In genomic region chr2:6957031-6957714, GRCh38 we compare ENCODE assay signal across 25 cellular contexts. TPM values are rescaled to one million over a fixed set of nuclear protein-coding genes. Genes with fewer than 3 reads are reported as not detected.
A peak's percentile ranks its signal among the peaks of the same experiment; 100 is the strongest.
DNase-seq lines count a peak whose midpoint lies in the region; ATAC-seq and TF ChIP-seq lines count a peak whose summit lies in the region.
"Had no signal": no experiment of that assay in that cellular context is flagged by ENCODE, and none has a peak within 500 bp of the region (broad histone marks: within the 10 kb centered on the region; RNA-seq: fewer than 3 reads in every experiment).

No MANE protein-coding gene starts in this region.

- no peak for TF ChIP-seq EP300 in sigmoid colon (IDR thresholded peaks at IDR 0.05)

- H3K27ac Mint-ChIP-seq in activated CD4-positive, alpha-beta T cell treated with anti-CD3 and anti-CD28 coated beads, Interleukin-2, amount 10 ng/mL, durations not matched to agents 24 days and 14 days: no peak overlapping the region
- H3K27ac Mint-ChIP-seq: activated CD4-positive, alpha-beta T cell treated with anti-CD3 and anti-CD28 coated beads for 36 hours; stimulated activated memory B cell treated with anti-CD40 and anti-IgM and Interleukin-4, amounts not matched to agents 10 μg/mL and 1 μg/mL and 100 μg/mL, for 72 hours; T-helper 2 cell treated with Interferon-gamma antibody and Interleukin-4, amounts not matched to agents 5 μg/mL and 100 μg/mL, for 36 hours had no signal

- peaks cover 18% of the 10 kb centered on the region for H3K36me3 Mint-ChIP-seq in activated CD4-positive, alpha-beta T cell treated with anti-CD3 and anti-CD28 coated beads, Interleukin-2, amount 10 ng/mL, durations not matched to agents 24 days and 14 days (ENCODE audit: low read depth)
- H3K36me3 Mint-ChIP-seq: stimulated activated memory B cell treated with anti-CD40 and anti-IgM and Interleukin-4, amounts not matched to agents 10 μg/mL and 1 μg/mL and 100 μg/mL, for 72 hours had no signal

- no peak overlapping the region for H3K4me3 ChIP-seq in left lung
- no peak overlapping the region for H3K4me3 ChIP-seq in gastrocnemius medialis
- H3K4me3 ChIP-seq in sigmoid colon: no peak overlapping the region
- H3K4me3 ChIP-seq: adrenal gland, body of pancreas, upper lobe of left lung had no signal

- ATAC-seq in left lung (peak; percentile 73), gastrocnemius medialis (no peak)
- ATAC-seq: activated CD4-positive, alpha-beta T cell treated with anti-CD3 and anti-CD28 coated beads for 36 hours; activated T-cell treated with anti-CD3 and anti-CD28 coated beads, Interleukin-2, amount 50 U/mL, for 4 hours; body of pancreas; HCT116; left lobe of liver; stimulated activated memory B cell treated with anti-CD40 and anti-IgM and Interleukin-4, amounts not matched to agents 10 μg/mL and 1 μg/mL and 100 μg/mL, for 72 hours had no signal

- H3K4me3 Mint-ChIP-seq in activated CD4-positive, alpha-beta T cell treated with anti-CD3 and anti-CD28 coated beads, Interleukin-2, amount 10 ng/mL, durations not matched to agents 24 days and 14 days: no peak overlapping the region
- H3K4me3 Mint-ChIP-seq: activated CD4-positive, alpha-beta T cell treated with anti-CD3 and anti-CD28 coated beads for 36 hours; activated T-cell treated with anti-CD3 and anti-CD28 coated beads, Interleukin-2, amount 50 U/mL, for 4 hours; stimulated activated memory B cell treated with anti-CD40 and anti-IgM and Interleukin-4, amounts not matched to agents 10 μg/mL and 1 μg/mL and 100 μg/mL, for 72 hours; T-helper 2 cell treated with Interferon-gamma antibody and Interleukin-4, amounts not matched to agents 5 μg/mL and 100 μg/mL, for 36 hours had no signal

- TF ChIP-seq POLR2A in gastrocnemius medialis (IDR thresholded peaks at IDR 0.05): no peak
- no peak for TF ChIP-seq POLR2A in sigmoid colon (IDR thresholded peaks at IDR 0.05)

- in situ Hi-C loops in gastrocnemius medialis (cut with MboI; ENCODE audit: low sequenced_read_pairs in 4 of 4): no loop called here

- H3K4me1 ChIP-seq in left lung (peaks cover 0 to 30% of the 10 kb centered on the region in 2 donors), gastrocnemius medialis (peaks cover 27 to 45% of the 10 kb centered on the region in 2 donors), sigmoid colon (peaks cover 0 to 23% (median 15%) of the 10 kb centered on the region in 4 donors)

- no peaks in the 10 kb centered on the region for H3K27me3 Mint-ChIP-seq in activated CD4-positive, alpha-beta T cell treated with anti-CD3 and anti-CD28 coated beads, Interleukin-2, amount 10 ng/mL, durations not matched to agents 24 days and 14 days
- H3K27me3 Mint-ChIP-seq: activated CD4-positive, alpha-beta T cell treated with anti-CD3 and anti-CD28 coated beads for 36 hours; stimulated activated memory B cell treated with anti-CD40 and anti-IgM and Interleukin-4, amounts not matched to agents 10 μg/mL and 1 μg/mL and 100 μg/mL, for 72 hours had no signal

- H3K27me3 ChIP-seq in left lung (no peaks in the 10 kb centered on the region), gastrocnemius medialis (no peaks in the 10 kb centered on the region), sigmoid colon (no peaks in the 10 kb centered on the region)
- H3K27me3 ChIP-seq: adrenal gland, body of pancreas, upper lobe of left lung had no signal

- H3K27ac ChIP-seq in angular gyrus (ENCODE audit: low read depth, low read length) (peak overlapping the region; percentile 83), left lung (no peak overlapping the region), gastrocnemius medialis (peak overlapping the region; percentile 72 to 78 (median 74)), sigmoid colon (no peak overlapping the region)
- H3K27ac ChIP-seq: body of pancreas, C4-2B had no signal

- no peak for TF ChIP-seq CTCF in left lung (IDR thresholded peaks at IDR 0.05)
- TF ChIP-seq CTCF in gastrocnemius medialis (IDR thresholded peaks at IDR 0.05 in 4 of 5, conservative IDR thresholded peaks at IDR 0.05 in 1 of 5): no peak
- TF ChIP-seq CTCF in sigmoid colon (IDR thresholded peaks at IDR 0.05): no peak

- peaks cover 11% of the 10 kb centered on the region for H3K4me1 Mint-ChIP-seq in activated CD4-positive, alpha-beta T cell treated with anti-CD3 and anti-CD28 coated beads, Interleukin-2, amount 10 ng/mL, durations not matched to agents 24 days and 14 days
- H3K4me1 Mint-ChIP-seq: stimulated activated memory B cell treated with anti-CD40 and anti-IgM and Interleukin-4, amounts not matched to agents 10 μg/mL and 1 μg/mL and 100 μg/mL, for 72 hours had no signal

- no peaks in the 10 kb centered on the region for H3K9me3 Mint-ChIP-seq in activated CD4-positive, alpha-beta T cell treated with anti-CD3 and anti-CD28 coated beads, Interleukin-2, amount 10 ng/mL, durations not matched to agents 24 days and 14 days
- H3K9me3 Mint-ChIP-seq: activated T-cell treated with anti-CD3 and anti-CD28 coated beads, Interleukin-2, amount 50 U/mL, for 4 hours; stimulated activated memory B cell treated with anti-CD40 and anti-IgM and Interleukin-4, amounts not matched to agents 10 μg/mL and 1 μg/mL and 100 μg/mL, for 72 hours; T-helper 2 cell treated with Interferon-gamma antibody and Interleukin-4, amounts not matched to agents 5 μg/mL and 100 μg/mL, for 36 hours had no signal

- H3K36me3 ChIP-seq in left lung: no peaks in the 10 kb centered on the region
- H3K36me3 ChIP-seq in gastrocnemius medialis: no peaks in the 10 kb centered on the region
- H3K36me3 ChIP-seq in sigmoid colon: no peaks in the 10 kb centered on the region
- H3K36me3 ChIP-seq: adrenal gland, upper lobe of left lung had no signal

- 91% methylated on average over 9 of the region's 9 CpGs for WGBS in sigmoid colon, 2 donors

- peak; percentile 36 for DNase-seq in activated CD4-positive, alpha-beta T cell treated with anti-CD3 and anti-CD28 coated beads, Interleukin-2, amount 10 ng/mL, durations not matched to agents 24 days and 14 days
- no peak for DNase-seq in activated CD4-positive, alpha-beta T cell treated with anti-CD3 and anti-CD28 coated beads for 1 hour
- DNase-seq in left lung (no peak), gastrocnemius medialis (no peak), sigmoid colon (no peak), SIG-M5 (lab: John Stamatoyannopoulos, UW) (no peak), T-helper 9 cell (no peak)
- DNase-seq: 8988T; activated CD4-positive, alpha-beta T cell treated with anti-CD3 and anti-CD28 coated beads for 36 hours; activated T-cell treated with anti-CD3 and anti-CD28 coated beads, Interleukin-2, amount 50 U/mL, for 4 hours; body of pancreas; DMS79; hippocampal formation; NCI-H1436 treated with DMSO at 0.1 percent for 48 hours; NCI-H226; NCI-H748 treated with DMSO at 0.1 percent for 48 hours; stimulated activated CD4-positive, alpha-beta T cell treated with anti-CD3 and anti-CD28 coated beads, Interleukin-15, amount 100 ng/mL, for 24 hours had no signal

- intact Hi-C loops in activated CD4-positive, alpha-beta T cell treated with anti-CD3 and anti-CD28 coated beads, Interleukin-2, amount 10 ng/mL, durations not matched to agents 24 days and 14 days (cut with micrococcal nuclease): no loop called here
- intact Hi-C loops in left lung (cut with DNase I): no loop called here
- intact Hi-C loops in gastrocnemius medialis (cut with DNase I; ENCODE audit: low total_unique reads): no loop called here
- intact Hi-C loops in sigmoid colon (cut with DNase I): no loop called here

- H3K9me3 ChIP-seq in left lung: no peaks in the 10 kb centered on the region
- no peaks in the 10 kb centered on the region for H3K9me3 ChIP-seq in gastrocnemius medialis
- no peaks in the 10 kb centered on the region for H3K9me3 ChIP-seq in sigmoid colon
- H3K9me3 ChIP-seq: adrenal gland, body of pancreas, upper lobe of left lung had no signal

RNA-seq across cellular contexts. Expression of gene RNF144A, which starts 40.0 kb away (rescaled TPM):
- 22.1 and 23.0 TPM in 2 replicates for total RNA-seq in activated CD4-positive, alpha-beta T cell treated with anti-CD3 and anti-CD28 coated beads, Interleukin-2, amount 10 ng/mL, durations not matched to agents 24 days and 14 days
- total RNA-seq in left lung: 10 to 100 TPM in 1 of 2 donors, 1 to 10 TPM in 1; 9.9 to 11.4 TPM
- 10 to 100 TPM in 2 of 4 donors, 1 to 10 TPM in 2; 4.9 to 16.2 (median 10.2) TPM for total RNA-seq in gastrocnemius medialis
- total RNA-seq in sigmoid colon: 10 to 100 TPM in 3 of 4 donors, 1 to 10 TPM in 1; 5.7 to 14.2 (median 12.3) TPM
- 10 to 100 TPM in 1 of 3 donors, 1 to 10 TPM in 2; 4.8 to 13.2 (median 8.4) TPM for polyA plus RNA-seq in sigmoid colon

Comparison
In these comparisons a context has a peak if more than half of its experiments do, and no peak if none do; other contexts are left out.
1. H3K27ac ChIP-seq: peak in angular gyrus (single experiment) and gastrocnemius medialis (4 of 4); none in left lung (0 of 2) and sigmoid colon (0 of 4).